ENCODE assay signal across 8 cellular contexts in genomic region chr3:152328841-152329240, GRCh38.
A peak's percentile ranks its signal among the peaks of the same experiment; 100 is the strongest.
DNase-seq lines count a peak whose midpoint lies in the region; TF ChIP-seq lines count a peak whose summit lies in the region.

No MANE protein-coding gene starts in this region.

- CTCF ChIA-PET in BJ (lab: Yijun Ruan, JAX): interaction anchor here (0.8 kb wide), 1 partner anchor 35 kb away, joined by 5 read pairs; no protein-coding TSS in a partner anchor

- H3K36me3 ChIP-seq in BJ (ENCODE audit: control insufficient read depth, insufficient read depth, low read length) (no peaks in the 10 kb centered on the region), muscle layer of duodenum (ENCODE audit: control insufficient read depth in 1 of 2, insufficient read depth in 2 of 2, low read length in 2 of 2) (peaks cover 0 to 3% of the 10 kb centered on the region in 2 donors)

- no peaks in the 10 kb centered on the region for H3K27me3 ChIP-seq in BJ (ENCODE audit: control insufficient read depth, insufficient read depth, low read length)
- H3K27me3 ChIP-seq in muscle layer of duodenum (ENCODE audit: low read depth, low read length): no peaks in the 10 kb centered on the region

- peaks cover 14 to 34% of the 10 kb centered on the region in 2 donors for H3K4me1 ChIP-seq in muscle layer of duodenum (ENCODE audit: control insufficient read depth in 1 of 2, insufficient read depth in 2 of 2, low read length in 2 of 2)

- POLR2A ChIA-PET in BJ (lab: Charles Lee): interaction anchor here (0.5 to 1.2 kb wide), 6 partner anchors 17 to 78 kb away, joined by 3 to 11 read pairs (median 3); no protein-coding TSS in a partner anchor

- TF ChIP-seq CTCF in BJ (IDR thresholded peaks at IDR 0.05; ENCODE audit: insufficient read depth, low read depth, low read length) (no peak), GM13976 (IDR thresholded peaks at IDR 0.05; ENCODE audit: borderline replicate concordance, control extremely low read depth, extremely low read depth, insufficient read depth, missing control alignments) (no peak)

- H3K27ac ChIP-seq in muscle layer of duodenum (ENCODE audit: low read length): peak overlapping the region; percentile 54

- in situ Hi-C loops in GM13976 (cut with MboI; ENCODE audit: low sequenced_read_pairs, unreplicated experiment): no loop called here

- H3K9me3 ChIP-seq in muscle layer of duodenum (ENCODE audit: control insufficient read depth in 1 of 2, low read length in 2 of 2): peaks cover 0 to 4% of the 10 kb centered on the region in 2 donors

- DNase-seq in BJ (ENCODE audit: low read depth): peak; percentile 62
- peak; percentile 66 for DNase-seq in MV-4-11 (lab: John Stamatoyannopoulos, UW)
- DNase-seq in dedifferentiated amniotic fluid mesenchymal stem cell (ENCODE audit: extremely low spot score): peak; percentile 86
- no peak for DNase-seq in NCI-H2107 (lab: John Stamatoyannopoulos, UW)
- DNase-seq in stimulated activated CD4-positive, alpha-beta T cell treated with anti-CD3 and anti-CD28 coated beads, Interleukin-4, amount 100 ng/mL, for 4 hours: no peak
- DNase-seq in GM13976 (ENCODE audit: low spot score): no peak
- DNase-seq in activated CD4-positive, alpha-beta T cell treated with anti-CD3 and anti-CD28 coated beads for 4 hours: no peak

- H3K4me3 ChIP-seq in BJ (ENCODE audit: low read depth, low read length) (no peak overlapping the region), muscle layer of duodenum (ENCODE audit: low read depth in 1 of 2, low read length in 2 of 2) (no peak overlapping the region)

Comparison
In these comparisons a context has a peak if more than half of its experiments do, and no peak if none do; other contexts are left out.
1. DNase-seq: peak in BJ (single experiment), MV-4-11 (single experiment) and dedifferentiated amniotic fluid mesenchymal stem cell (single experiment); none in NCI-H2107 (single experiment), stimulated activated CD4-positive, alpha-beta T cell treated with anti-CD3 and anti-CD28 coated beads, Interleukin-4, amount 100 ng/mL, for 4 hours (0 of 2), GM13976 (single experiment) and activated CD4-positive, alpha-beta T cell treated with anti-CD3 and anti-CD28 coated beads for 4 hours (0 of 2).